9 cellular contexts compared by ENCODE assay signal in genomic region chr22:37715760-37716159, GRCh38.
"Had no signal": no experiment of that assay in that cellular context is flagged by ENCODE, and none has a peak within 500 bp of the region (broad histone marks: within the 10 kb centered on the region; RNA-seq: fewer than 3 reads in every experiment).

No MANE protein-coding gene starts in this region.

- H3K9ac ChIP-seq: GM23248 had no signal

- H3K4me2 ChIP-seq: GM23338 had no signal

- ATAC-seq: GM23338, HCT116 had no signal

- H3K4me1 ChIP-seq: HAP-1 had no signal

- H3K4me3 ChIP-seq: GM23248, GM23338, HAP-1 had no signal

- H3K9me3 ChIP-seq: HAP-1 had no signal

- DNase-seq: GM23248, GOT3, H7, H9, HCEC 1CT, HFFc6 had no signal

- H3K36me3 ChIP-seq: HAP-1 had no signal

- H2AFZ ChIP-seq: GM23248, GM23338 had no signal
